In the genomic region with DNA sequence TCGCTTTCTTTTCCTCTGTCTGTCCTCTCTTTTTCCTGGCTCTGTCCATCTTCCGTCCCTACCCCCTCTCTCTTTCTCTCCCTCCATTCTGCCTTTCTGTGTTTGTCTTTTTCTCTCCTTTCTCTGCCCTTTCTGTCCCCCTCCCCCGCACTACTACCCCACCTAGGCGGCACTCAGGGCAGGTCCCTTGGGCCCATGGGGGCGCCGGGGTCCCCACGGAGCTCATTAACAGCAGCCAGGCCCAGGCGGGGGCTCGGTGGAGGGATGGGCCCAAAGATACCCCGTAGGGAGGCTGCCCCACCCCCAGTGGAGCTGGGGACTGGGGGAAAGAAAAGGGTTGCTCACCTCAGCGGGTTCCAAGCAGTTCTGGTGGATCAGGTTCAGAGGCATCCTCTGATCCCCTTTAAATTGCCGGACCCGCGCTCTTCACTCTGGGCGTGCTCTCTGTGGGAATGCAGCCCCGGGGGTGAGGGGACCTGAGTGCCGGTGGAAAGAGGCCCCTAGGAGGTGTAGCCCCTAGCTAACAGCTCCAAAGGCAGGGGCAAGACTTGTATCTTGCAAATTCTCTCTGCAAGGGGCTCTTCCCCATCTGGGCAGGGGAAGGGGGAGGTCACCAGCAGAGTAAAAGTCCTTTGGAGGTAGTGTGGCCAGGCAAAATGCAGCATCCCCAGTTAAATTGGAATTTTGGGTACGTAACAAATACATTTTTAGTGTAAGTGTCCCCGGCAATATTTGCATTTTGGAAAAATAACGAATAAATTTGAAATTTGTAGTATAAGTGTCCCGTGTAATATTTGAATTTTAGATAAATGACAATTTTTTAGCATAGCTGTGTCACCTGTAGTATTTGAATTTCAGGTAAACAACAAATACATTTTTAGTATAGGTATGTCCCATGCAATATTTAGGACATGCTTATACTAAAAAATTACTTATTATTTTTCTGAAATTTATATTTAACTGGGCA, we compare ENCODE assay signal across 12 cellular contexts. TPM values are rescaled to one million over a fixed set of nuclear protein-coding genes. Genes with fewer than 3 reads are reported as not detected.
DNase-seq lines count a peak whose midpoint lies in the region; ATAC-seq, FAIRE-seq and TF ChIP-seq lines count a peak whose summit lies in the region.
"Had no signal": no experiment of that assay in that cellular context is flagged by ENCODE, and none has a peak within 500 bp of the region (broad histone marks: within the 10 kb centered on the region; RNA-seq: fewer than 3 reads in every experiment).

No MANE protein-coding gene starts in this region.

- no peak for ATAC-seq in central memory CD8-positive, alpha-beta T cell (replicated peaks; ENCODE audit: extremely low read depth, poor library complexity, severe bottlenecking)
- ATAC-seq in HG03439 (IDR thresholded peaks at IDR 0.05; ENCODE audit: unreplicated experiment): no peak

- no peak overlapping the region for H3K4me3 ChIP-seq in CD4-positive, alpha-beta memory T cell (ENCODE audit: low read length in 2 of 2)
- peak overlapping the region; percentile 47; the same call in 1 of the 2 replicates for H3K4me3 ChIP-seq in HUES48 (ENCODE audit: low read depth, low read length)
- H3K4me3 ChIP-seq in neural cell (ENCODE audit: low read length): peak overlapping the region; percentile 56
- no peak overlapping the region for H3K4me3 ChIP-seq in foreskin fibroblast (ENCODE audit: low read depth in 1 of 2, low read length in 2 of 2)
- peak overlapping the region in 2 of 4 donors; percentile 33 to 39 for H3K4me3 ChIP-seq in stomach

- no peak for TF ChIP-seq EP300 in neural cell (conservative IDR thresholded peaks at IDR 0.05; ENCODE audit: poor library complexity, severe bottlenecking)
- TF ChIP-seq EP300 in stomach (IDR thresholded peaks at IDR 0.05): no peak

- H3K9me3 Mint-ChIP-seq in CD4-positive, alpha-beta memory T cell: peaks cover 0 to 4% (median 0%) of the 10 kb centered on the region in 8 donors
- H3K9me3 Mint-ChIP-seq in central memory CD8-positive, alpha-beta T cell: no peaks in the 10 kb centered on the region

- intact Hi-C loops in CD4-positive, alpha-beta memory T cell (cut with micrococcal nuclease): no loop called here
- intact Hi-C loops in stomach (cut with DNase I; ENCODE audit: low total_unique reads): no loop called here

- CTCF ChIA-PET in CD4-positive, alpha-beta memory T cell (lab: Charles Lee; ENCODE audit: partially characterized antibody): interaction anchor here (1.4 kb wide), 1 partner anchor 22 kb away, joined by 4 read pairs; no protein-coding TSS in a partner anchor

- no peaks in the 10 kb centered on the region for H3K9me3 ChIP-seq in CD4-positive, alpha-beta memory T cell (ENCODE audit: control insufficient read depth in 1 of 2, low read length in 2 of 2)
- H3K9me3 ChIP-seq in HUES48 (ENCODE audit: control insufficient read depth, insufficient read depth, low read length) (no peaks in the 10 kb centered on the region), neural cell (ENCODE audit: low read length) (no peaks in the 10 kb centered on the region), stomach (peaks cover 0 to 6% (median 0%) of the 10 kb centered on the region in 4 donors)

- H3K4me1 Mint-ChIP-seq in CD4-positive, alpha-beta memory T cell: peaks cover 20 to 49% (median 32%) of the 10 kb centered on the region in 4 donors
- H3K4me1 Mint-ChIP-seq in central memory CD8-positive, alpha-beta T cell: peaks cover 33% of the 10 kb centered on the region

- H3K79me2 ChIP-seq in neural cell (replicated peaks; ENCODE audit: insufficient read depth, low read length): peaks cover 97% of the 10 kb centered on the region

- no peak for DNase-seq in CD4-positive, alpha-beta memory T cell
- no peak for DNase-seq in central memory CD8-positive, alpha-beta T cell (ENCODE audit: low spot score in 2 of 2)
- no peak for DNase-seq in foreskin fibroblast
- DNase-seq in stomach: no peak
- no peak for DNase-seq in RCC 7860 (ENCODE audit: low spot score)
- DNase-seq: activated gamma-delta T cell treated with Interleukin-2 at 50 U/mL for 16 hours; NK-92 treated with Interleukin-12 subunit alpha and Interleukin-12 subunit beta, amount 100 ng/mL, for 24 hours; stimulated activated naive CD4-positive, alpha-beta T cell treated with Interleukin-2 at 50 U/mL for 16 hours had no signal

- H3K4me1 ChIP-seq in CD4-positive, alpha-beta memory T cell (ENCODE audit: insufficient read depth, low read length): peaks cover 35% of the 10 kb centered on the region
- H3K4me1 ChIP-seq in HUES48 (ENCODE audit: control insufficient read depth, insufficient read depth, low read length) (peaks cover 37% of the 10 kb centered on the region), stomach (peaks cover 19 to 65% (median 51%) of the 10 kb centered on the region in 4 donors)

- no peak for TF ChIP-seq RAD21 in neural cell (conservative IDR thresholded peaks at IDR 0.05)

- no peaks in the 10 kb centered on the region for H3F3A ChIP-seq in neural cell (ENCODE audit: insufficient read depth, low read length, poor library complexity, severe bottlenecking)

- TF ChIP-seq POLR2A in stomach (IDR thresholded peaks at IDR 0.05): no peak

- H3K4me2 ChIP-seq in neural cell (ENCODE audit: low read length): no peak overlapping the region

- no peak overlapping the region for H3K9ac ChIP-seq in HUES48 (ENCODE audit: low read depth, low read length)
- peak overlapping the region; percentile 37 for H3K9ac ChIP-seq in neural cell (ENCODE audit: low read length)

- no peaks in the 10 kb centered on the region for H3K9me2 ChIP-seq in neural cell (ENCODE audit: insufficient read depth, low read length)

- no peak for TF ChIP-seq CTCF in neural cell (IDR thresholded peaks at IDR 0.05; ENCODE audit: poor library complexity, severe bottlenecking)
- no peak for TF ChIP-seq CTCF in foreskin fibroblast (IDR thresholded peaks at IDR 0.05; ENCODE audit: low read depth, low read length)
- TF ChIP-seq CTCF in stomach (IDR thresholded peaks at IDR 0.05): no peak

- no peaks in the 10 kb centered on the region for H3K36me3 ChIP-seq in CD4-positive, alpha-beta memory T cell (ENCODE audit: insufficient read depth, low read length)
- no peaks in the 10 kb centered on the region for H3K36me3 ChIP-seq in HUES48 (ENCODE audit: control insufficient read depth, insufficient read depth, low read length)
- H3K36me3 ChIP-seq in neural cell (ENCODE audit: insufficient read depth, low read length): no peaks in the 10 kb centered on the region
- H3K36me3 ChIP-seq in stomach: no peaks in the 10 kb centered on the region

- 7 to 10% (median 8%) methylated on average over 20 to 21 of the region's 21 CpGs for WGBS in stomach, 5 donors

- H3K27ac Mint-ChIP-seq in CD4-positive, alpha-beta memory T cell: peak overlapping the region in 3 of 7 donors; percentile 15 to 86 (median 36)
- H3K27ac Mint-ChIP-seq in central memory CD8-positive, alpha-beta T cell (ENCODE audit: low read depth): no peak overlapping the region

- no peak overlapping the region for H2AFZ ChIP-seq in neural cell (ENCODE audit: low read depth, low read length)

- no peaks in the 10 kb centered on the region for H4K20me1 ChIP-seq in neural cell (ENCODE audit: insufficient read depth)

- H3K36me3 Mint-ChIP-seq in CD4-positive, alpha-beta memory T cell: peaks cover 0 to 2% of the 10 kb centered on the region in 2 donors
- H3K36me3 Mint-ChIP-seq in central memory CD8-positive, alpha-beta T cell (ENCODE audit: insufficient read depth): peaks cover 11% of the 10 kb centered on the region

- H3K27ac ChIP-seq in CD4-positive, alpha-beta memory T cell (ENCODE audit: low read depth, low read length): no peak overlapping the region
- H3K27ac ChIP-seq in HUES48 (ENCODE audit: low read depth, low read length) (no peak overlapping the region), neural cell (ENCODE audit: low read length) (no peak overlapping the region), stomach (no peak overlapping the region)

- POLR2A ChIA-PET in CD4-positive, alpha-beta memory T cell (lab: Charles Lee; ENCODE audit: partially characterized antibody): no interaction called here

- peak overlapping the region; percentile 30 to 82 (median 54) for H3K4me3 Mint-ChIP-seq in CD4-positive, alpha-beta memory T cell
- H3K4me3 Mint-ChIP-seq in central memory CD8-positive, alpha-beta T cell: peak overlapping the region; percentile 49

- H3K27me3 Mint-ChIP-seq in CD4-positive, alpha-beta memory T cell: peaks cover 64 to 68% of the 10 kb centered on the region in 2 donors
- H3K27me3 Mint-ChIP-seq in central memory CD8-positive, alpha-beta T cell: peaks cover 91% of the 10 kb centered on the region

- FAIRE-seq in RCC 7860 (lab: Jason Lieb, UNC): no peak

- H3K27me3 ChIP-seq in CD4-positive, alpha-beta memory T cell (ENCODE audit: insufficient read depth, low read length): peaks cover 62% of the 10 kb centered on the region
- H3K27me3 ChIP-seq in HUES48 (ENCODE audit: control insufficient read depth, insufficient read depth, low read length): peaks cover 100% of the 10 kb centered on the region
- H3K27me3 ChIP-seq in neural cell (ENCODE audit: insufficient read depth, low read depth, low read length): peaks cover 52% of the 10 kb centered on the region
- H3K27me3 ChIP-seq in stomach: peaks cover 76 to 100% (median 100%) of the 10 kb centered on the region in 3 donors

TF ChIP-seq in neural cell, 6 proteins besides CTCF, POLR2A, EP300 and RAD21 (continues in another document):
- TF ChIP-seq MXI1 (conservative IDR thresholded peaks at IDR 0.05; ENCODE audit: poor library complexity, severe bottlenecking) (no peak), EZH2 (IDR thresholded peaks at IDR 0.05; ENCODE audit: borderline replicate concordance, insufficient read depth, low read length, poor library complexity, severe bottlenecking) (no peak), TAF1 (IDR thresholded peaks at IDR 0.05; ENCODE audit: low read depth) (no peak), POLR2AphosphoS5 (IDR thresholded peaks at IDR 0.05) (no peak), SMC3 (conservative IDR thresholded peaks at IDR 0.05; ENCODE audit: poor library complexity) (no peak)

RNA-seq across cellular contexts. Expression of gene LHX2, which starts 7.4 kb away (rescaled TPM):
- not detected for total RNA-seq in CD4-positive, alpha-beta memory T cell
- not detected for polyA plus RNA-seq in CD4-positive, alpha-beta memory T cell
- polyA plus RNA-seq in neural cell (2.6 and 3.6 TPM in 2 replicates), stomach (not detected)
- polyA minus RNA-seq in neural cell: 7.2 and 9.0 TPM in 2 replicates
- total RNA-seq in stomach: under 1 TPM in 1 of 5 donors, not detected in 4; 0.18 TPM
- total RNA-seq: epithelial cell of proximal tubule had no signal

Comparison
In these comparisons a context has a peak if more than half of its experiments do, and no peak if none do; other contexts are left out.
1. H3K4me3 ChIP-seq: peak in HUES48 (single experiment) and neural cell (single experiment); none in CD4-positive, alpha-beta memory T cell (0 of 2) and foreskin fibroblast (0 of 2).